In the genomic region with DNA sequence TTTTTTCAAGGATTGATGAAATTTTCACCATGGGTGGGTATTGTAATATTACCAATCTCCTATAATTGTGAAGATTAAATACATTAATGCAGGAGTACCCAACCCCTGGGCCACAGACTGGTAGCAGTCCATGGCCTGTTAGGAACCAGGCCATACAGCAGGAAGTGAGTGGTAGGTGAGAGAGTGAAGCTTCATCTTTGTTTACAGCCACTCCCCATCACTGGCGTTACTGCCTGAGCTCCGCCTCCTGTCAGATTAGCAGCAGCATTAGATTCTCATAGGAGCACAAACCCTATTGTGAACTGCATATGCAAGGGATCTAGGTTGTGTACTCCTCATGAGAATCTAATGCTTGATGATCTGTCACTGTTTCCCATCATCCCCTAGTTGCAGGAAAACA, we compare ENCODE assay signal across 15 cellular contexts. TPM values are rescaled to one million over a fixed set of nuclear protein-coding genes. Genes with fewer than 3 reads are reported as not detected.
DNase-seq lines count a peak whose midpoint lies in the region; ATAC-seq and TF ChIP-seq lines count a peak whose summit lies in the region.
"Had no signal": no experiment of that assay in that cellular context is flagged by ENCODE, and none has a peak within 500 bp of the region (broad histone marks: within the 10 kb centered on the region; RNA-seq: fewer than 3 reads in every experiment).

No MANE protein-coding gene starts in this region.

- no peaks in the 10 kb centered on the region for H3K9me3 ChIP-seq in transverse colon
- H3K9me3 ChIP-seq: right atrium auricular region had no signal

- peak; percentile 56 for ATAC-seq in activated naive CD8-positive, alpha-beta T cell treated with anti-CD3 and anti-CD28 coated beads, Interleukin-2, amount 10 ng/mL, durations not matched to agents 7 days and 5 days (ENCODE audit: low read depth)
- peak; percentile 62 for ATAC-seq in HG03354 (IDR thresholded peaks at IDR 0.05; ENCODE audit: poor library complexity, severe bottlenecking, unreplicated experiment)
- peak; percentile 92 for ATAC-seq in effector memory CD8-positive, alpha-beta T cell (replicated peaks)
- no peak for ATAC-seq in Right ventricle myocardium superior (ENCODE audit: poor library complexity)

- no peaks in the 10 kb centered on the region for H3K36me3 ChIP-seq in transverse colon
- H3K36me3 ChIP-seq: right atrium auricular region had no signal

- no peak overlapping the region for H3K27ac Mint-ChIP-seq in activated naive CD8-positive, alpha-beta T cell treated with anti-CD3 and anti-CD28 coated beads, Interleukin-2, amount 10 ng/mL, durations not matched to agents 7 days and 5 days
- H3K27ac Mint-ChIP-seq in activated naive CD8-positive, alpha-beta T cell treated with anti-CD3 and anti-CD28 coated beads for 36 hours = no peak overlapping the region
- H3K27ac Mint-ChIP-seq in effector memory CD8-positive, alpha-beta T cell = peak overlapping the region; percentile 69 to 78
- H3K27ac Mint-ChIP-seq: neural progenitor cell had no signal

- DNase-seq in activated naive CD8-positive, alpha-beta T cell treated with anti-CD3 and anti-CD28 coated beads, Interleukin-2, amount 10 ng/mL, durations not matched to agents 7 days and 5 days = no peak
- no peak for DNase-seq in activated naive CD8-positive, alpha-beta T cell treated with anti-CD3 and anti-CD28 coated beads for 36 hours
- DNase-seq in effector memory CD8-positive, alpha-beta T cell = peak; percentile 21 to 26 (median 22)
- peak; percentile 16 for DNase-seq in transverse colon
- DNase-seq in mesenteric fat pad (ENCODE audit: low spot score) = no peak
- DNase-seq in NCI-H2029 (lab: John Stamatoyannopoulos, UW) = no peak
- no peak for DNase-seq in Right ventricle myocardium superior
- DNase-seq: activated CD8-positive, alpha-beta memory T cell treated with anti-CD3 and anti-CD28 coated beads for 24 hours; activated gamma-delta T cell; IMR-90; OCI-M1; substantia nigra had no signal

- H3K4me3 Mint-ChIP-seq in activated naive CD8-positive, alpha-beta T cell treated with anti-CD3 and anti-CD28 coated beads, Interleukin-2, amount 10 ng/mL, durations not matched to agents 7 days and 5 days = no peak overlapping the region
- H3K4me3 Mint-ChIP-seq in activated naive CD8-positive, alpha-beta T cell treated with anti-CD3 and anti-CD28 coated beads for 36 hours = no peak overlapping the region
- no peak overlapping the region for H3K4me3 Mint-ChIP-seq in effector memory CD8-positive, alpha-beta T cell
- H3K4me3 Mint-ChIP-seq: neural progenitor cell had no signal

- no peaks in the 10 kb centered on the region for H3K27me3 ChIP-seq in transverse colon
- H3K27me3 ChIP-seq: neural progenitor cell, right atrium auricular region had no signal

- no peak overlapping the region for H3K4me3 ChIP-seq in transverse colon
- H3K4me3 ChIP-seq: neural progenitor cell, right atrium auricular region had no signal

- peaks cover 0 to 20% (median 0%) of the 10 kb centered on the region in 4 donors for H3K4me1 ChIP-seq in transverse colon
- H3K4me1 ChIP-seq: neural progenitor cell had no signal

- H3K27ac ChIP-seq in transverse colon = peak overlapping the region in 1 of 4 donors; percentile 27
- H3K27ac ChIP-seq: neural progenitor cell, right atrium auricular region had no signal

- WGBS in transverse colon (ENCODE audit: low coverage in 1 of 2), 2 donors = 62% methylated on average over 2 of the region's 2 CpGs; no CpG with 5 or more reads in 1 of the 2 donors

- H3K9me3 Mint-ChIP-seq in activated naive CD8-positive, alpha-beta T cell treated with anti-CD3 and anti-CD28 coated beads, Interleukin-2, amount 10 ng/mL, durations not matched to agents 7 days and 5 days = peaks cover 1% of the 10 kb centered on the region
- peaks cover 9% of the 10 kb centered on the region for H3K9me3 Mint-ChIP-seq in activated naive CD8-positive, alpha-beta T cell treated with anti-CD3 and anti-CD28 coated beads for 36 hours
- no peaks in the 10 kb centered on the region for H3K9me3 Mint-ChIP-seq in effector memory CD8-positive, alpha-beta T cell

- peaks cover 4% of the 10 kb centered on the region for H3K36me3 Mint-ChIP-seq in activated naive CD8-positive, alpha-beta T cell treated with anti-CD3 and anti-CD28 coated beads, Interleukin-2, amount 10 ng/mL, durations not matched to agents 7 days and 5 days
- peaks cover 22% of the 10 kb centered on the region for H3K36me3 Mint-ChIP-seq in activated naive CD8-positive, alpha-beta T cell treated with anti-CD3 and anti-CD28 coated beads for 36 hours
- H3K36me3 Mint-ChIP-seq in effector memory CD8-positive, alpha-beta T cell (ENCODE audit: insufficient read depth) = peaks cover 33% of the 10 kb centered on the region

- TF ChIP-seq POLR2A in transverse colon (IDR thresholded peaks at IDR 0.05) = no peak

- POLR2A ChIA-PET in activated naive CD8-positive, alpha-beta T cell treated with anti-CD3 and anti-CD28 coated beads, Interleukin-2, amount 10 ng/mL, durations not matched to agents 7 days and 5 days (lab: Charles Lee) = interaction anchor here (0.6 kb wide), 2 partner anchors 30 to 348 kb away, joined by 3 to 4 read pairs; no protein-coding TSS in a partner anchor

- TF ChIP-seq CTCF in transverse colon (IDR thresholded peaks at IDR 0.05) = no peak

- peaks cover 5% of the 10 kb centered on the region for H3K4me1 Mint-ChIP-seq in activated naive CD8-positive, alpha-beta T cell treated with anti-CD3 and anti-CD28 coated beads, Interleukin-2, amount 10 ng/mL, durations not matched to agents 7 days and 5 days
- H3K4me1 Mint-ChIP-seq in activated naive CD8-positive, alpha-beta T cell treated with anti-CD3 and anti-CD28 coated beads for 36 hours = peaks cover 25% of the 10 kb centered on the region
- H3K4me1 Mint-ChIP-seq in effector memory CD8-positive, alpha-beta T cell (ENCODE audit: low read depth in 2 of 2) = peaks cover 12 to 13% of the 10 kb centered on the region in 2 donors
- H3K4me1 Mint-ChIP-seq: neural progenitor cell had no signal

- H3K27me3 Mint-ChIP-seq in activated naive CD8-positive, alpha-beta T cell treated with anti-CD3 and anti-CD28 coated beads, Interleukin-2, amount 10 ng/mL, durations not matched to agents 7 days and 5 days = no peaks in the 10 kb centered on the region
- no peaks in the 10 kb centered on the region for H3K27me3 Mint-ChIP-seq in activated naive CD8-positive, alpha-beta T cell treated with anti-CD3 and anti-CD28 coated beads for 36 hours
- no peaks in the 10 kb centered on the region for H3K27me3 Mint-ChIP-seq in effector memory CD8-positive, alpha-beta T cell

- intact Hi-C loops in transverse colon (cut with DNase I; ENCODE audit: low total_unique reads) (no loop called here), Right ventricle myocardium superior (cut with DNase I) (no loop called here)

- TF ChIP-seq EP300 in transverse colon (IDR thresholded peaks at IDR 0.05; ENCODE audit: low read depth) = no peak

- in situ Hi-C loops in transverse colon (cut with MboI; ENCODE audit: low pct_ligation_motif_present in 1 of 4, low pct_unique_long_range_greater_than_20kb in 1 of 4, low sequenced_read_pairs in 3 of 4) = no loop called here

RNA-seq across cellular contexts. Expression of a gene that starts 15.1 kb away (rescaled TPM):
- total RNA-seq in activated naive CD8-positive, alpha-beta T cell treated with anti-CD3 and anti-CD28 coated beads, Interleukin-2, amount 10 ng/mL, durations not matched to agents 7 days and 5 days = 10 to 100 TPM; 23.2 to 24.1 TPM
- total RNA-seq in activated naive CD8-positive, alpha-beta T cell treated with anti-CD3 and anti-CD28 coated beads for 36 hours = 10 to 100 TPM; 19.2 to 22.7 TPM
- total RNA-seq in transverse colon = 10 to 100 TPM; 23.3 to 64.8 (median 49.6) TPM
- 37.5 TPM for total RNA-seq in mesenteric fat pad
- 43.8 TPM for total RNA-seq in Right ventricle myocardium superior

Comparison
In these comparisons a context has a peak if more than half of its experiments do, and no peak if none do; other contexts are left out.
1. DNase-seq: peak in effector memory CD8-positive, alpha-beta T cell (3 of 3) and transverse colon (single experiment); none in activated naive CD8-positive, alpha-beta T cell treated with anti-CD3 and anti-CD28 coated beads, Interleukin-2, amount 10 ng/mL, durations not matched to agents 7 days and 5 days (single experiment), activated naive CD8-positive, alpha-beta T cell treated with anti-CD3 and anti-CD28 coated beads for 36 hours (single experiment), mesenteric fat pad (single experiment), NCI-H2029 (single experiment) and Right ventricle myocardium superior (single experiment).
2. H3K27ac Mint-ChIP-seq: peak in effector memory CD8-positive, alpha-beta T cell (2 of 2); none in activated naive CD8-positive, alpha-beta T cell treated with anti-CD3 and anti-CD28 coated beads, Interleukin-2, amount 10 ng/mL, durations not matched to agents 7 days and 5 days (single experiment) and activated naive CD8-positive, alpha-beta T cell treated with anti-CD3 and anti-CD28 coated beads for 36 hours (single experiment).